ENCODE assay signal across 8 cellular contexts in the genomic region with DNA sequence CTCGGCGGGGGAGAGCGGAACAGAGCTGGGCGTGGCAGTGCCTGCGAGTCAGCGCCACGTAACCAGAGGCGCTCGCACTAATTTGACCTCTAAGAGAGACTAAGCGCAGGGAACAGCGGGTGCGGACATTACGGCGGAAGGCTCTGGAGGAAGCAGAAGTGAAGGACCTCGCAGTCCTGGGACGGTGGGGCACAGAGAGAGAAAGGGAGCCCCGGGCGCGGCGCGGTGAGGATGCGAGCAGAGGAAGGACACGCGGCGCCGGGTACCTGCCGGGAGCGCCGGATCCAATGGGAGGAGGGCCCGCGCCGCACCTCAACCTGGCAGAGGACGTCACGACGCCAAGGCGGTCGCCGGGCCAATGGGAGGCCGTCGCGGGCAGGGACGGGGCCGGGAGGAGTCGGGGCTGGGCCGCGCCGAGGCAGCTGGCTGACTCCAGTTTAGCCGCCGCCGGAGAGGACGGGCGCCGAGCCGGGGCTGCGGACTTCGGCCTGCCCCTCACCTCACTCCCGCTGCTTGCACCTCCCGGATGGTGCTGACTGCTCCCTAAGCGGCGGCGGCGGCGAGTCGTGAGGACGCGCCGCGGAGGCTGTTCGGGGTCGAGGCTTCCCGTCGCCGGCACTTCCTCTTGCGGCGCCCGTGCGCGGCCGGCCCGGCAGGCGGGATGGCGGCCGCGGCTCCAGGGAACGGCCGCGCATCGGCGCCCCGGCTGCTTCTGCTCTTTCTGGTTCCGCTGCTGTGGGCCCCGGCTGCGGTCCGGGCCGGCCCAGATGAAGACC. TPM values are rescaled to one million over a fixed set of nuclear protein-coding genes. Genes with fewer than 3 reads are reported as not detected.
DNase-seq lines count a peak whose midpoint lies in the region; ATAC-seq, FAIRE-seq and TF ChIP-seq lines count a peak whose summit lies in the region.

A gene with protein sequence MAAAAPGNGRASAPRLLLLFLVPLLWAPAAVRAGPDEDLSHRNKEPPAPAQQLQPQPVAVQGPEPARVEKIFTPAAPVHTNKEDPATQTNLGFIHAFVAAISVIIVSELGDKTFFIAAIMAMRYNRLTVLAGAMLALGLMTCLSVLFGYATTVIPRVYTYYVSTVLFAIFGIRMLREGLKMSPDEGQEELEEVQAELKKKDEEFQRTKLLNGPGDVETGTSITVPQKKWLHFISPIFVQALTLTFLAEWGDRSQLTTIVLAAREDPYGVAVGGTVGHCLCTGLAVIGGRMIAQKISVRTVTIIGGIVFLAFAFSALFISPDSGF (plus strand): TSS at position 429 of the 776 bp plus-strand sequence. CDS start 233 bp downstream, at position 662.

- TF ChIP-seq CTCF in CD14-positive monocyte (IDR thresholded peaks at IDR 0.05), result no peak
- TF ChIP-seq CTCF in HepG2 (CRISPR knock-in tag; IDR thresholded peaks at IDR 0.05), result peak; percentile 20

- 2% methylated on average over 19 of the region's 95 CpGs for WGBS in HepG2 (ENCODE audit: low lambda C conversion rate)

- H3K4me1 Mint-ChIP-seq in CD14-positive monocyte, result peaks cover 38% of the 10 kb centered on the region
- peaks cover 38% of the 10 kb centered on the region for H3K4me1 Mint-ChIP-seq in dendritic cell treated with granulocyte-macrophage colony-stimulating factor and Interleukin-4, amounts not matched to agents 40 ng/mL and 50 ng/mL, for 4 days (ENCODE audit: low read depth)

- peak; percentile 87 to 95 for TF ChIP-seq POLR2A in HepG2 (IDR thresholded peaks at IDR 0.05; ENCODE audit: insufficient read depth in 1 of 2, low read depth in 2 of 2, low read length in 2 of 2)

- ATAC-seq in GM19397 (IDR thresholded peaks at IDR 0.05; ENCODE audit: unreplicated experiment) (peak; percentile 96), HG03565 (IDR thresholded peaks at IDR 0.05; ENCODE audit: unreplicated experiment) (peak; percentile 81), HepG2 (peak; percentile 98)

- no peak for FAIRE-seq in HepG2 (lab: Jason Lieb, UNC)

- peaks cover 14 to 24% of the 10 kb centered on the region in 2 donors for H3K36me3 Mint-ChIP-seq in CD14-positive monocyte
- peaks cover 46% of the 10 kb centered on the region for H3K36me3 Mint-ChIP-seq in dendritic cell treated with granulocyte-macrophage colony-stimulating factor and Interleukin-4, amounts not matched to agents 40 ng/mL and 50 ng/mL, for 4 days (ENCODE audit: low read depth)

- H3K27ac ChIP-seq in HepG2 (ENCODE audit: extremely low read length, insufficient read depth, low read length), result peak within 1 kb of the TSS; percentile 80

- H3K79me2 ChIP-seq in HepG2 (ENCODE audit: insufficient read depth, low read length), result peaks cover 38% of the 10 kb centered on the region

- peaks cover 0 to 6% of the 10 kb centered on the region in 2 experiments; a peak in 1 of 5 replicates for H3K36me3 ChIP-seq in HepG2 (replicated peaks in 1 of 2; ENCODE audit: control insufficient read depth in 1 of 2, insufficient read depth in 2 of 2, low read length in 2 of 2)

- peaks cover 20% of the 10 kb centered on the region for H4K20me1 ChIP-seq in HepG2 (ENCODE audit: insufficient read depth, low read length)

- H3K9me3 Mint-ChIP-seq in CD14-positive monocyte, result peaks cover 0 to 2% (median 0%) of the 10 kb centered on the region in 7 donors
- no peaks in the 10 kb centered on the region for H3K9me3 Mint-ChIP-seq in dendritic cell treated with granulocyte-macrophage colony-stimulating factor and Interleukin-4, amounts not matched to agents 40 ng/mL and 50 ng/mL, for 4 days

- H3K4me1 ChIP-seq in HepG2 (ENCODE audit: insufficient read depth, low read length), result peaks cover 52% of the 10 kb centered on the region

- BruUV-seq in HepG2 (replicated peaks; lab: Mats Ljungman, UMichigan), result no TSS peak

- no peaks in the 10 kb centered on the region; a peak in 1 of 5 replicates for H3K27me3 ChIP-seq in HepG2 (ENCODE audit: control insufficient read depth in 1 of 2, insufficient read depth in 2 of 2, low read length in 2 of 2)

- H3K4me3 Mint-ChIP-seq in CD14-positive monocyte, result peak within 1 kb of the TSS; percentile 96 to 99
- peak within 1 kb of the TSS; percentile 92 for H3K4me3 Mint-ChIP-seq in dendritic cell treated with granulocyte-macrophage colony-stimulating factor and Interleukin-4, amounts not matched to agents 40 ng/mL and 50 ng/mL, for 4 days

- H3K4me3 ChIP-seq in HepG2 (replicated peaks in 1 of 3; ENCODE audit: insufficient read depth in 1 of 3, low read depth in 2 of 3, low read length in 3 of 3), result peak within 1 kb of the TSS; percentile 84 to 98 (median 91)

- peak within 1 kb of the TSS; percentile 77 for H3K4me2 ChIP-seq in HepG2 (ENCODE audit: low read depth, low read length)

- CTCF ChIA-PET in HepG2 (lab: Yijun Ruan, JAX; ENCODE audit: low intra/inter-chr PET ratio, low total read pairs), result no interaction called here

- no peak; the same call in 1 of the 2 replicates for TF ChIP-seq RAD21 in HepG2 (CRISPR knock-in tag; IDR thresholded peaks at IDR 0.05)

- peak within 1 kb of the TSS; percentile 84 for H3K9ac ChIP-seq in HepG2 (ENCODE audit: insufficient read depth, low read depth, low read length)

- peak within 1 kb of the TSS; percentile 98 to 100 (median 100) for H3K27ac Mint-ChIP-seq in CD14-positive monocyte
- peak within 1 kb of the TSS; percentile 96 for H3K27ac Mint-ChIP-seq in dendritic cell treated with granulocyte-macrophage colony-stimulating factor and Interleukin-4, amounts not matched to agents 40 ng/mL and 50 ng/mL, for 4 days

- TF ChIP-seq EP300 in HepG2 (IDR thresholded peaks at IDR 0.05; ENCODE audit: low read depth in 2 of 2, low read length in 2 of 2) (no peak), HepG2 (CRISPR knock-in tag; IDR thresholded peaks at IDR 0.05; ENCODE audit: borderline replicate concordance) (no peak)

- intact Hi-C loops in CD14-positive monocyte (cut with micrococcal nuclease) (loop anchor here (5.0 kb wide), 2 partner anchors 48 to 152 kb away; a partner anchor contains a TSS), HepG2 (cut with micrococcal nuclease; ENCODE audit: unreplicated experiment) (loop anchor here (2.0 to 5.0 kb wide), 2 partner anchors 37 to 49 kb away; a partner anchor contains a TSS)
- intact Hi-C loops in dendritic cell treated with granulocyte-macrophage colony-stimulating factor and Interleukin-4, amounts not matched to agents 40 ng/mL and 50 ng/mL, for 4 days (cut with micrococcal nuclease), result loop anchor here (1.0 to 5.0 kb wide), 2 partner anchors 49 to 152 kb away; a partner anchor contains a TSS

- in situ Hi-C loops in HepG2 (cut with HindIII; ENCODE audit: extremely low pct_ligation_motif_present, low pct_unique_long_range_greater_than_20kb), result loop anchor here (25.0 kb wide), 1 partner anchor 467 kb away; a partner anchor contains a TSS

- H3K9me3 ChIP-seq in HepG2 (ENCODE audit: low read length), result no peaks in the 10 kb centered on the region

- peaks cover 0 to 6% (median 0%) of the 10 kb centered on the region in 3 donors for H3K27me3 Mint-ChIP-seq in CD14-positive monocyte (ENCODE audit: low read depth in 3 of 3)
- no peaks in the 10 kb centered on the region for H3K27me3 Mint-ChIP-seq in dendritic cell treated with granulocyte-macrophage colony-stimulating factor and Interleukin-4, amounts not matched to agents 40 ng/mL and 50 ng/mL, for 4 days

- DNase-seq in CD14-positive monocyte (ENCODE audit: low spot score), result peak; percentile 90
- DNase-seq in NCI-H748 treated with DMSO at 0.1 percent for 48 hours (lab: John Stamatoyannopoulos, UW), result peak; percentile 72
- DNase-seq in activated CD4-positive, alpha-beta T cell treated with anti-CD3 and anti-CD28 coated beads, Interleukin-2, amount 50 U/mL, for 4 hours, result peak; percentile 83 to 85
- DNase-seq in HepG2 (ENCODE audit: low spot score), result peak; percentile 77
- DNase-seq in stimulated activated CD4-positive, alpha-beta T cell treated with anti-CD3 and anti-CD28 coated beads, Interleukin-4, amount 100 ng/mL, for 1 hour, result peak; percentile 90

- H2AFZ ChIP-seq in HepG2 (ENCODE audit: low read length), result peak within 1 kb of the TSS; percentile 83

- POLR2A ChIA-PET in HepG2 (lab: Yijun Ruan, JAX), result interaction anchor here (0.6 to 2.8 kb wide), 7 partner anchors 9 to 458 kb away, joined by 4 to 21 read pairs (median 8); a partner anchor contains a TSS

TF ChIP-seq in HepG2, 621 proteins besides CTCF, POLR2A, EP300 and RAD21 (continues in another document):
- TF ChIP-seq ZNF563 (CRISPR knock-in tag; IDR thresholded peaks at IDR 0.05), result 0 out of 2 replicates have a peak, but pooled peaks have one; percentile 4
- TF ChIP-seq, protein P1, sequence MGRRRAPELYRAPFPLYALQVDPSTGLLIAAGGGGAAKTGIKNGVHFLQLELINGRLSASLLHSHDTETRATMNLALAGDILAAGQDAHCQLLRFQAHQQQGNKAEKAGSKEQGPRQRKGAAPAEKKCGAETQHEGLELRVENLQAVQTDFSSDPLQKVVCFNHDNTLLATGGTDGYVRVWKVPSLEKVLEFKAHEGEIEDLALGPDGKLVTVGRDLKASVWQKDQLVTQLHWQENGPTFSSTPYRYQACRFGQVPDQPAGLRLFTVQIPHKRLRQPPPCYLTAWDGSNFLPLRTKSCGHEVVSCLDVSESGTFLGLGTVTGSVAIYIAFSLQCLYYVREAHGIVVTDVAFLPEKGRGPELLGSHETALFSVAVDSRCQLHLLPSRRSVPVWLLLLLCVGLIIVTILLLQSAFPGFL (CRISPR knock-in tag; IDR thresholded peaks at IDR 0.05), result 0 out of 2 replicates have a peak, but pooled peaks have one; percentile 35

RNA-seq across cellular contexts. Expression of the gene that starts here (rescaled TPM):
- polyA plus RNA-seq in CD14-positive monocyte, result 10 to 100 TPM; 92.8 to 96.4 TPM
- total RNA-seq in HepG2 (2016; rRNA removed; fragmentation: Illumina TruSeq; extraction: Trizol), result 32.0 and 54.6 TPM in 2 replicates
- 49.0 and 49.6 TPM in 2 replicates for total RNA-seq in HepG2 (2016; cell fraction: cytosol; rRNA removed; fragmentation: Illumina TruSeq; extraction: Trizol; ENCODE audit: low read depth)
- total RNA-seq in HepG2 (2016; cell fraction: insoluble cytoplasmic fraction; rRNA removed; fragmentation: Illumina TruSeq; extraction: Trizol), result 31.3 and 54.4 TPM in 2 replicates
- 41.0 and 41.4 TPM in 2 replicates for total RNA-seq in HepG2 (2016; cell fraction: membrane; rRNA removed; fragmentation: Illumina TruSeq; extraction: Trizol)
- 69.6 and 76.4 TPM in 2 replicates for total RNA-seq in HepG2 (2016; cell fraction: nucleus; rRNA removed; fragmentation: Illumina TruSeq; extraction: Trizol)
- 82.0 and 103 TPM in 2 replicates for polyA plus RNA-seq in HepG2 (2011; rRNA removed)
- 36.3 and 40.4 TPM in 2 replicates for polyA plus RNA-seq in HepG2 (2011; cell fraction: cytosol; rRNA removed)
- 57.5 and 61.2 TPM in 2 replicates for polyA plus RNA-seq in HepG2 (2011; cell fraction: nucleus; rRNA removed)
- polyA plus RNA-seq in HepG2 (2012), result 27.9 and 35.8 TPM in 2 replicates
- 17.4 and 21.2 TPM in 2 replicates for polyA plus RNA-seq in HepG2 (2016; cell fraction: cytosol; fragmentation: Illumina TruSeq; extraction: Trizol; ENCODE audit: low read depth)
- polyA plus RNA-seq in HepG2 (2016; cell fraction: insoluble cytoplasmic fraction; fragmentation: Illumina TruSeq; extraction: Trizol; ENCODE audit: low read depth), result 36.0 and 38.8 TPM in 2 replicates
- polyA plus RNA-seq in HepG2 (2016; cell fraction: membrane; fragmentation: Illumina TruSeq; extraction: Trizol; ENCODE audit: low read depth), result 27.2 and 31.4 TPM in 2 replicates
- polyA plus RNA-seq in HepG2 (2016; cell fraction: nucleus; fragmentation: Illumina TruSeq; extraction: Trizol; ENCODE audit: insufficient read depth, low read depth), result 108 and 117 TPM in 2 replicates
- polyA minus RNA-seq in HepG2 (2011; rRNA and poly(A)+ RNA removed; ENCODE audit: low replicate concordance), result 170 and 281 TPM in 2 replicates
- polyA minus RNA-seq in HepG2 (2011; cell fraction: cytosol; rRNA and poly(A)+ RNA removed), result 36.6 and 41.3 TPM in 2 replicates
- 125 and 131 TPM in 2 replicates for polyA minus RNA-seq in HepG2 (2011; cell fraction: nucleus; rRNA and poly(A)+ RNA removed)

Comparison
In these comparisons a context has a peak if more than half of its experiments do, and no peak if none do; other contexts are left out.
1. Peak in every context shown above with its lines: DNase-seq, ATAC-seq, H3K4me3 ChIP-seq and H3K27ac ChIP-seq.